In genomic region chr12:3820122-3820521, GRCh38 we compare ENCODE assay signal across 14 cellular contexts. TPM values are rescaled to one million over a fixed set of nuclear protein-coding genes. Genes with fewer than 3 reads are reported as not detected.
DNase-seq lines count a peak whose midpoint lies in the region; ATAC-seq, FAIRE-seq and TF ChIP-seq lines count a peak whose summit lies in the region.
"Had no signal": no experiment of that assay in that cellular context is flagged by ENCODE, and none has a peak within 500 bp of the region (broad histone marks: within the 10 kb centered on the region; RNA-seq: fewer than 3 reads in every experiment).

No MANE protein-coding gene starts in this region.

- H3K27ac Mint-ChIP-seq in activated CD8-positive, alpha-beta memory T cell treated with anti-CD3 and anti-CD28 coated beads, Interleukin-2, amount 10 ng/mL, durations not matched to agents 7 days and 5 days, result no peak overlapping the region

- intact Hi-C loops in endothelial cell of umbilical vein (cut with micrococcal nuclease), result no loop called here
- intact Hi-C loops in left colon (cut with DNase I, micrococcal nuclease), result no loop called here

- H3K4me3 ChIP-seq in endothelial cell of umbilical vein (replicated peaks in 1 of 3; ENCODE audit: insufficient read depth in 1 of 3, low read depth in 1 of 3, low read length in 3 of 3), result no peak overlapping the region
- H3K4me3 ChIP-seq: body of pancreas, hepatocyte, lower lobe of right lung had no signal

- BruUV-seq in endothelial cell of umbilical vein (replicated peaks; lab: Mats Ljungman, UMichigan), result no TSS peak

- TF ChIP-seq POLR2A in endothelial cell of umbilical vein (IDR thresholded peaks at IDR 0.05; ENCODE audit: low read depth, low read length), result no peak

- ATAC-seq in activated CD8-positive, alpha-beta memory T cell treated with anti-CD3 and anti-CD28 coated beads, Interleukin-2, amount 10 ng/mL, durations not matched to agents 7 days and 5 days, result no peak
- no peak for ATAC-seq in left colon
- ATAC-seq: body of pancreas, lower lobe of right lung had no signal

- H3K4me3 Mint-ChIP-seq in activated CD8-positive, alpha-beta memory T cell treated with anti-CD3 and anti-CD28 coated beads, Interleukin-2, amount 10 ng/mL, durations not matched to agents 7 days and 5 days, result no peak overlapping the region

- no peak overlapping the region for H3K27ac ChIP-seq in endothelial cell of umbilical vein (ENCODE audit: insufficient read depth, low read depth, low read length)
- H3K27ac ChIP-seq: body of pancreas, hepatocyte, lower lobe of right lung had no signal

- H3K9me3 Mint-ChIP-seq in activated CD8-positive, alpha-beta memory T cell treated with anti-CD3 and anti-CD28 coated beads, Interleukin-2, amount 10 ng/mL, durations not matched to agents 7 days and 5 days (ENCODE audit: low read depth), result no peaks in the 10 kb centered on the region

- no peaks in the 10 kb centered on the region for H3K27me3 Mint-ChIP-seq in activated CD8-positive, alpha-beta memory T cell treated with anti-CD3 and anti-CD28 coated beads, Interleukin-2, amount 10 ng/mL, durations not matched to agents 7 days and 5 days

- CTCF ChIA-PET in endothelial cell of umbilical vein (lab: Charles Lee), result no interaction called here
- CTCF ChIA-PET in activated CD8-positive, alpha-beta memory T cell treated with anti-CD3 and anti-CD28 coated beads, Interleukin-2, amount 10 ng/mL, durations not matched to agents 7 days and 5 days (lab: Charles Lee), result no interaction called here

- no peaks in the 10 kb centered on the region for H3K9me3 ChIP-seq in endothelial cell of umbilical vein (replicated peaks; ENCODE audit: control insufficient read depth, insufficient read depth, low read length)
- H3K9me3 ChIP-seq: lower lobe of right lung had no signal

- no peak overlapping the region for H3K4me2 ChIP-seq in endothelial cell of umbilical vein (ENCODE audit: insufficient read depth, low read length)
- H3K4me2 ChIP-seq: hepatocyte had no signal

- dilution Hi-C loops in endothelial cell of umbilical vein (cut with MboI; ENCODE audit: extremely low pct_ligation_motif_present, low sequenced_read_pairs), result no loop called here

- H3K79me2 ChIP-seq in endothelial cell of umbilical vein (ENCODE audit: control insufficient read depth, insufficient read depth, low read length), result no peaks in the 10 kb centered on the region
- H3K79me2 ChIP-seq: hepatocyte had no signal

- H3K27me3 ChIP-seq in endothelial cell of umbilical vein (ENCODE audit: control insufficient read depth in 2 of 2, insufficient read depth in 2 of 2, low read length in 2 of 2), result no peaks in the 10 kb centered on the region
- H3K27me3 ChIP-seq: body of pancreas, hepatocyte had no signal

- H3K9ac ChIP-seq in endothelial cell of umbilical vein (replicated peaks; ENCODE audit: extremely low read depth, insufficient read depth, low read length), result no peak overlapping the region

- H2AFZ ChIP-seq in endothelial cell of umbilical vein (ENCODE audit: low read depth, low read length), result no peak overlapping the region
- H2AFZ ChIP-seq: hepatocyte had no signal

- H3K9me1 ChIP-seq in endothelial cell of umbilical vein (replicated peaks; ENCODE audit: control insufficient read depth, extremely low read depth, insufficient read depth, low read length), result no peaks in the 10 kb centered on the region

- no peak for TF ChIP-seq CTCF in endothelial cell of umbilical vein (IDR thresholded peaks at IDR 0.05; ENCODE audit: extremely low read depth in 1 of 2, insufficient read depth in 1 of 2, low read depth in 1 of 2, low read length in 2 of 2)

- H3K4me1 Mint-ChIP-seq in activated CD8-positive, alpha-beta memory T cell treated with anti-CD3 and anti-CD28 coated beads, Interleukin-2, amount 10 ng/mL, durations not matched to agents 7 days and 5 days, result no peaks in the 10 kb centered on the region

- no peaks in the 10 kb centered on the region for H4K20me1 ChIP-seq in endothelial cell of umbilical vein (replicated peaks; ENCODE audit: control insufficient read depth, extremely low read depth, insufficient read depth, low read length)

- POLR2A ChIA-PET in endothelial cell of umbilical vein (lab: Charles Lee), result no interaction called here

- peak; percentile 69 for FAIRE-seq in HTR-8/SVneo (lab: Jason Lieb, UNC)
- FAIRE-seq in endothelial cell of umbilical vein (lab: Jason Lieb, UNC), result no peak
- no peak for FAIRE-seq in GM19239 (lab: Jason Lieb, UNC)

- no peaks in the 10 kb centered on the region for H3K4me1 ChIP-seq in endothelial cell of umbilical vein (ENCODE audit: control insufficient read depth, extremely low read depth, insufficient read depth, low read length)
- H3K4me1 ChIP-seq: body of pancreas, lower lobe of right lung had no signal

- no peaks in the 10 kb centered on the region for H3K36me3 ChIP-seq in endothelial cell of umbilical vein (ENCODE audit: control insufficient read depth in 2 of 2, extremely low read depth in 1 of 2, insufficient read depth in 2 of 2, low read length in 2 of 2)

- H3K36me3 Mint-ChIP-seq in activated CD8-positive, alpha-beta memory T cell treated with anti-CD3 and anti-CD28 coated beads, Interleukin-2, amount 10 ng/mL, durations not matched to agents 7 days and 5 days, result peaks cover 23% of the 10 kb centered on the region

- peak; percentile 50 for DNase-seq in EL
- DNase-seq in HTR-8/SVneo (ENCODE audit: insufficient read length, low spot score), result peak; percentile 32
- DNase-seq in endothelial cell of umbilical vein (ENCODE audit: low read depth, low spot score), result no peak
- DNase-seq in non-pigmented ciliary epithelial cell (ENCODE audit: low read depth), result peak; percentile 11
- no peak for DNase-seq in activated CD8-positive, alpha-beta memory T cell treated with anti-CD3 and anti-CD28 coated beads, Interleukin-2, amount 10 ng/mL, durations not matched to agents 7 days and 5 days
- no peak for DNase-seq in GM19239 (ENCODE audit: insufficient read length, low spot score)
- no peak for DNase-seq in left colon
- DNase-seq: activated CD4-positive, CD25-positive, alpha-beta regulatory T cell; body of pancreas; Calu3; Kasumi-1; lower lobe of right lung; NCI-H2107 had no signal

TF ChIP-seq in endothelial cell of umbilical vein, 7 proteins besides CTCF, POLR2A, EP300 and RAD21:
- TF ChIP-seq FOS (IDR thresholded peaks at IDR 0.05; ENCODE audit: borderline replicate concordance, insufficient read depth, low read length) (no peak), JUN (IDR thresholded peaks at IDR 0.05; ENCODE audit: borderline replicate concordance, insufficient read depth, insufficient read length, low read depth) (peak; percentile 13)
TF ChIP-seq in endothelial cell of umbilical vein: peak in this region for 1.

RNA-seq across cellular contexts. Expression of gene PARP11, which starts 53.1 kb away (rescaled TPM):
- total RNA-seq in endothelial cell of umbilical vein, result 4.9 and 6.3 TPM in 2 replicates
- 2.9 and 3.0 TPM in 2 replicates for polyA plus RNA-seq in endothelial cell of umbilical vein
- 2.9 and 3.2 TPM in 2 replicates for polyA plus RNA-seq in endothelial cell of umbilical vein (2011; cell fraction: cytosol; rRNA removed)
- polyA plus RNA-seq in endothelial cell of umbilical vein (2011; cell fraction: nucleus; rRNA removed), result 2.9 and 3.0 TPM in 2 replicates
- polyA plus RNA-seq in endothelial cell of umbilical vein (2012), result 2.8 and 4.6 TPM in 2 replicates
- 5.2 and 8.0 TPM in 2 replicates for polyA minus RNA-seq in endothelial cell of umbilical vein
- polyA minus RNA-seq in endothelial cell of umbilical vein (2011; cell fraction: cytosol; rRNA and poly(A)+ RNA removed), result not detected
- 4.2 and 6.0 TPM in 2 replicates for polyA minus RNA-seq in endothelial cell of umbilical vein (2011; cell fraction: nucleus; rRNA and poly(A)+ RNA removed)
- total RNA-seq in activated CD8-positive, alpha-beta memory T cell treated with anti-CD3 and anti-CD28 coated beads, Interleukin-2, amount 10 ng/mL, durations not matched to agents 7 days and 5 days, result 10 to 100 TPM; 15.9 to 29.7 TPM
- 1 to 10 TPM; 7.4 to 7.5 TPM for total RNA-seq in left colon

Comparison
In these comparisons a context has a peak if more than half of its experiments do, and no peak if none do; other contexts are left out.
1. DNase-seq: peak in EL (single experiment), HTR-8/SVneo (single experiment) and non-pigmented ciliary epithelial cell (single experiment); none in endothelial cell of umbilical vein (single experiment), activated CD8-positive, alpha-beta memory T cell treated with anti-CD3 and anti-CD28 coated beads, Interleukin-2, amount 10 ng/mL, durations not matched to agents 7 days and 5 days (single experiment), GM19239 (single experiment) and left colon (0 of 2).